In the genomic region with DNA sequence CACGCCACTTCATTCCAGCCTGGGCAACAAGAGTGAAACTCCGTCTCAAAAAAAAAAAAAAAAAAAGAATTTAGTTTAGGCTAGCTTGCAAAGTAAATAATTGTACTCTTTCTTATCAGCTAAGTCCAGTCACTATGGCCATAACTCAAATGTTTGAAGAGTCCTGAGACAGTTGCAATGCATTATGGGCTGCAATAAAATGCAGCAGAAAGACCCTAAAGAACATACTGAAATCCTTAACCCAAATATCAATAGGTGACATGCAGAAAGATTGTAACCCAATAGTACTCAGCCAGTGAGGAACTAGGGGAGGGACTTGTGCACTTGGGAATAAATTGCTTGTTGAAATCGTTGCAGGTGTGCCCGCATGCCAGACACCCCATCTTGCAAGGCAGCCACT, we compare ENCODE assay signal across 23 cellular contexts. TPM values are rescaled to one million over a fixed set of nuclear protein-coding genes. Genes with fewer than 3 reads are reported as not detected.
DNase-seq lines count a peak whose midpoint lies in the region; ATAC-seq, FAIRE-seq and TF ChIP-seq lines count a peak whose summit lies in the region.
"Had no signal": no experiment of that assay in that cellular context is flagged by ENCODE, and none has a peak within 500 bp of the region (broad histone marks: within the 10 kb centered on the region; RNA-seq: fewer than 3 reads in every experiment).

No MANE protein-coding gene starts in this region.

- H3K27ac ChIP-seq in K562 (ENCODE audit: extremely low read depth, low read depth, low read length), result no peak overlapping the region
- H3K27ac ChIP-seq in MM.1S (ENCODE audit: low read length), result no peak overlapping the region
- H3K27ac ChIP-seq: GM23248 had no signal

- no peak for TF ChIP-seq POLR2A in K562 (conservative IDR thresholded peaks at IDR 0.05)

- in situ Hi-C loops in K562 (cut with MboI), result no loop called here

- peak; percentile 68 for TF ChIP-seq EP300 in K562 (IDR thresholded peaks at IDR 0.05; ENCODE audit: low read length)

- H3K79me2 ChIP-seq in K562 (ENCODE audit: control insufficient read depth, insufficient read depth, low read length), result no peaks in the 10 kb centered on the region
- H3K79me2 ChIP-seq in MM.1S (ENCODE audit: low read length), result no peaks in the 10 kb centered on the region

- H3K9me1 ChIP-seq in K562 (ENCODE audit: control insufficient read depth, insufficient read depth, low read length), result no peaks in the 10 kb centered on the region

- H3K9me2 ChIP-seq in MM.1S (replicated peaks; ENCODE audit: insufficient read depth, low read length), result no peaks in the 10 kb centered on the region

- peak overlapping the region; percentile 5 for H3K4me3 Mint-ChIP-seq in progenitor cell of endocrine pancreas (ENCODE audit: low read depth)
- H3K4me3 Mint-ChIP-seq: CD4-positive, CD25-positive, alpha-beta regulatory T cell; CD8-positive, alpha-beta T cell had no signal

- no peak overlapping the region for H3K4me3 ChIP-seq in K562
- H3K4me3 ChIP-seq in MM.1S (ENCODE audit: low read length), result no peak overlapping the region
- H3K4me3 ChIP-seq: GM12878, GM23248 had no signal

- H3K9me3 Mint-ChIP-seq in progenitor cell of endocrine pancreas (ENCODE audit: low read depth), result peaks cover 11% of the 10 kb centered on the region

- H2AFZ ChIP-seq in K562 (ENCODE audit: low read depth, low read length) (no peak overlapping the region), MM.1S (ENCODE audit: low read length) (no peak overlapping the region)
- H2AFZ ChIP-seq: GM23248 had no signal

- TF ChIP-seq RAD21 in K562 (CRISPR knock-in tag; conservative IDR thresholded peaks at IDR 0.05 in 1 of 2, IDR thresholded peaks at IDR 0.05 in 1 of 2), result no peak

- BruUV-seq in K562 (replicated peaks; lab: Mats Ljungman, UMichigan), result no TSS peak

- TF ChIP-seq CTCF in K562 (IDR thresholded peaks at IDR 0.05 in 2 of 3, conservative IDR thresholded peaks at IDR 0.05 in 1 of 3; ENCODE audit: insufficient read depth in 2 of 3, low read depth in 1 of 3, low read length in 3 of 3), result no peak
- TF ChIP-seq CTCF in progenitor cell of endocrine pancreas (IDR thresholded peaks at IDR 0.05; ENCODE audit: unreplicated experiment), result no peak
- TF ChIP-seq CTCF in MM.1S (IDR thresholded peaks at IDR 0.05; ENCODE audit: low read length), result no peak

- H4K20me1 ChIP-seq in K562 (replicated peaks; ENCODE audit: control insufficient read depth, insufficient read depth, low read length), result no peaks in the 10 kb centered on the region
- no peaks in the 10 kb centered on the region for H4K20me1 ChIP-seq in MM.1S (ENCODE audit: insufficient read depth, low read length)

- H3K4me1 ChIP-seq in K562 (replicated peaks in 1 of 2; ENCODE audit: control insufficient read depth in 2 of 2, insufficient read depth in 2 of 2, low read length in 2 of 2) (peaks cover 18% of the 10 kb centered on the region in 2 experiments; a peak in 4 of 5 replicates), MM.1S (ENCODE audit: low read length) (peaks cover 17% of the 10 kb centered on the region)

- peaks cover 3% of the 10 kb centered on the region for H3K27me3 Mint-ChIP-seq in progenitor cell of endocrine pancreas

- peak overlapping the region; percentile 74 for H3K27ac Mint-ChIP-seq in progenitor cell of endocrine pancreas
- H3K27ac Mint-ChIP-seq: CD4-positive, CD25-positive, alpha-beta regulatory T cell; CD8-positive, alpha-beta T cell had no signal

- DNase-seq in OCI-M1 (lab: John Stamatoyannopoulos, UW), result peak; percentile 49
- DNase-seq in K562 (ENCODE audit: extremely low read depth in 1 of 4, low spot score in 3 of 4), result peak in 1 of 4 experiments; percentile 49
- DNase-seq in left colon, result no peak
- no peak for DNase-seq in progenitor cell of endocrine pancreas (ENCODE audit: low spot score, unreplicated experiment)
- DNase-seq in MM.1S, result no peak
- DNase-seq: C1 segment of cervical spinal cord; CD4-positive, CD25-positive, alpha-beta regulatory T cell; CD8-positive, alpha-beta T cell; DMS79; EL; GDM1; GM23248; H7; HCEC 1CT had no signal

- H3K4me2 ChIP-seq in K562 (ENCODE audit: insufficient read depth, low read length) (peak overlapping the region; percentile 42), MM.1S (ENCODE audit: low read depth, low read length) (no peak overlapping the region)

- H3K36me3 ChIP-seq in K562 (ENCODE audit: control insufficient read depth, insufficient read depth, low read length) (no peaks in the 10 kb centered on the region), MM.1S (replicated peaks; ENCODE audit: insufficient read depth, low read length) (no peaks in the 10 kb centered on the region)

- no peaks in the 10 kb centered on the region for H3K36me3 Mint-ChIP-seq in progenitor cell of endocrine pancreas (ENCODE audit: insufficient read depth)
- H3K36me3 Mint-ChIP-seq: CD4-positive, CD25-positive, alpha-beta regulatory T cell; CD8-positive, alpha-beta T cell had no signal

- 11% methylated on average over 4 of the region's 4 CpGs for WGBS in K562 (ENCODE audit: insufficient coverage, low coverage, missing lambda C conversion rate)

- H3K9me3 ChIP-seq in K562 (replicated peaks; ENCODE audit: control insufficient read depth, insufficient read depth, low read depth, low read length) (no peaks in the 10 kb centered on the region), MM.1S (replicated peaks; ENCODE audit: insufficient read depth, low read length) (no peaks in the 10 kb centered on the region)

- H3K27me3 ChIP-seq in K562 (ENCODE audit: control insufficient read depth in 2 of 2, insufficient read depth in 2 of 2, low read length in 2 of 2) (peaks cover 38 to 57% of the 10 kb centered on the region in 2 experiments), MM.1S (replicated peaks; ENCODE audit: insufficient read depth, low read length) (peaks cover 4% of the 10 kb centered on the region; the same call in 1 of the 2 replicates)

- POLR2A ChIA-PET in K562 (lab: Yijun Ruan, JAX), result interaction anchor here (0.6 to 1.1 kb wide), 5 partner anchors 9 to 111 kb away, joined by 3 to 4 read pairs (median 3); no protein-coding TSS in a partner anchor

- H3F3A ChIP-seq in MM.1S (ENCODE audit: insufficient read depth, low read length), result no peaks in the 10 kb centered on the region

- peak; percentile 74 for ATAC-seq in K562
- peak; percentile 40 for ATAC-seq in left colon
- ATAC-seq in activated CD4-positive, CD25-positive, alpha-beta regulatory T cell treated with anti-CD3 and anti-CD28 coated beads, Interleukin-2, amount 50 U/mL, for 24 hours, result no peak
- no peak for ATAC-seq in HG02798 (IDR thresholded peaks at IDR 0.05; ENCODE audit: poor library complexity, unreplicated experiment)
- ATAC-seq: CD8-positive, alpha-beta T cell; GM12878 had no signal

- FAIRE-seq in K562 (lab: Jason Lieb, UNC), result peak; percentile 88
- FAIRE-seq: D721Med, GM12878, GM19239, H1 had no signal

- CTCF ChIA-PET in K562 (lab: Yijun Ruan, JAX; ENCODE audit: low intra/inter-chr PET ratio), result interaction anchor here (0.6 kb wide), 1 partner anchor 73 kb away, joined by 5 read pairs; no protein-coding TSS in a partner anchor

- peaks cover 11% of the 10 kb centered on the region for H3K4me1 Mint-ChIP-seq in progenitor cell of endocrine pancreas (ENCODE audit: low read depth)

- H3K9ac ChIP-seq in K562 (ENCODE audit: insufficient read depth in 1 of 2, low read depth in 2 of 2, low read length in 2 of 2), result no peak overlapping the region
- H3K9ac ChIP-seq in MM.1S (ENCODE audit: low read length), result no peak overlapping the region
- H3K9ac ChIP-seq: GM23248 had no signal

- intact Hi-C loops in K562 (cut with micrococcal nuclease) (no loop called here), left colon (cut with DNase I, micrococcal nuclease) (no loop called here)

TF ChIP-seq in K562, 482 proteins besides CTCF, POLR2A, EP300 and RAD21 (continues in another document):
- TF ChIP-seq EGR1 (conservative IDR thresholded peaks at IDR 0.05) (no peak), TAF9B (IDR thresholded peaks at IDR 0.05; ENCODE audit: partially characterized antibody) (no peak)

RNA-seq across cellular contexts. Expression of a gene that starts 20.9 kb away (rescaled TPM):
- not detected in 2 replicates for total RNA-seq in K562 (2011; cell fraction: chromatin; rRNA removed; ENCODE audit: low replicate concordance)
- total RNA-seq in K562 (2011; cell fraction: nucleolus; rRNA removed), result not detected in 2 replicates
- not detected in 2 replicates for total RNA-seq in K562 (2011; cell fraction: nucleoplasm; rRNA removed)
- total RNA-seq in K562 (2014; rRNA removed), result not detected in 2 replicates
- not detected in 2 replicates for total RNA-seq in K562 (2014; rRNA removed; fragmentation: Illumina TruSeq; extraction: Trizol)
- not detected in 2 replicates for total RNA-seq in K562 (2015; rRNA removed; fragmentation: Illumina TruSeq; extraction: Trizol)
- not detected in 2 replicates for total RNA-seq in K562 (2021)
- polyA plus RNA-seq in K562 (2011; rRNA removed), result not detected in 2 replicates
- not detected in 2 replicates for polyA plus RNA-seq in K562 (2011; cell fraction: cytosol; rRNA removed)
- polyA plus RNA-seq in K562 (2011; cell fraction: nucleus; rRNA removed), result not detected in 2 replicates
- polyA plus RNA-seq in K562 (2012), result not detected in 2 replicates
- not detected in 2 replicates for polyA plus RNA-seq in K562 (2014; fragmentation: Illumina TruSeq; extraction: Trizol)
- polyA plus RNA-seq in K562 (2014; fragmentation: Nextera tagmentation; extraction: Ambion mirVana), result not detected
- polyA plus RNA-seq in K562 (2014; rRNA removed), result not detected in 2 replicates
- not detected in 2 replicates for polyA minus RNA-seq in K562 (2011; rRNA and poly(A)+ RNA removed)
- not detected in 2 replicates for polyA minus RNA-seq in K562 (2011; cell fraction: cytosol; rRNA and poly(A)+ RNA removed)
- not detected in 2 replicates for polyA minus RNA-seq in K562 (2011; cell fraction: nucleus; rRNA and poly(A)+ RNA removed)
- total RNA-seq in left colon, result 1 to 10 TPM; 1.2 to 1.8 TPM
- total RNA-seq in progenitor cell of endocrine pancreas, result 1.2 and 1.9 TPM in 2 replicates
- total RNA-seq: A172; A673; CD4-positive, CD25-positive, alpha-beta regulatory T cell; GM23248; H1; H7 had no signal
- polyA plus RNA-seq: BJ; CD4-positive, CD25-positive, alpha-beta regulatory T cell; GM23248; H1 had no signal

RNA-seq across cellular contexts. Expression of a gene that starts 56.3 kb away (rescaled TPM):
- total RNA-seq in K562 (2011; cell fraction: chromatin; rRNA removed; ENCODE audit: low replicate concordance), result not detected in 2 replicates
- not detected in 2 replicates for total RNA-seq in K562 (2011; cell fraction: nucleolus; rRNA removed)
- not detected in 2 replicates for total RNA-seq in K562 (2011; cell fraction: nucleoplasm; rRNA removed)
- total RNA-seq in K562 (2014; rRNA removed) (not detected in 2 replicates), K562 (2014; rRNA removed; fragmentation: Illumina TruSeq; extraction: Trizol) (not detected in 2 replicates), K562 (2015; rRNA removed; fragmentation: Illumina TruSeq; extraction: Trizol) (not detected in 2 replicates), K562 (2021) (not detected in 2 replicates), left colon (not detected), progenitor cell of endocrine pancreas (0.16 TPM in 1 of 2 replicates, not detected in the other)
- polyA plus RNA-seq in K562 (2011; rRNA removed) (not detected in 2 replicates), K562 (2014; fragmentation: Illumina TruSeq; extraction: Trizol) (not detected in 2 replicates), K562 (2014; fragmentation: Nextera tagmentation; extraction: Ambion mirVana) (not detected), K562 (2014; rRNA removed) (not detected in 2 replicates)
- not detected in 2 replicates for polyA plus RNA-seq in K562 (2011; cell fraction: cytosol; rRNA removed)
- not detected in 2 replicates for polyA plus RNA-seq in K562 (2011; cell fraction: nucleus; rRNA removed)
- 0.10 TPM in 1 of 2 replicates, not detected in the other for polyA plus RNA-seq in K562 (2012)
- polyA minus RNA-seq in K562 (2011; rRNA and poly(A)+ RNA removed), result not detected in 2 replicates
- not detected in 2 replicates for polyA minus RNA-seq in K562 (2011; cell fraction: cytosol; rRNA and poly(A)+ RNA removed)
- not detected in 2 replicates for polyA minus RNA-seq in K562 (2011; cell fraction: nucleus; rRNA and poly(A)+ RNA removed)
- total RNA-seq: A172; A673; CD4-positive, CD25-positive, alpha-beta regulatory T cell; CD8-positive, alpha-beta T cell; GM23248; H1; H7 had no signal
- polyA plus RNA-seq: BJ; CD4-positive, CD25-positive, alpha-beta regulatory T cell; GM12878; GM23248; H1 had no signal

Comparison
In these comparisons a context has a peak if more than half of its experiments do, and no peak if none do; other contexts are left out.
1. ATAC-seq: peak in K562 (single experiment) and left colon (single experiment); none in activated CD4-positive, CD25-positive, alpha-beta regulatory T cell treated with anti-CD3 and anti-CD28 coated beads, Interleukin-2, amount 50 U/mL, for 24 hours (0 of 2) and HG02798 (single experiment).